Comparison of ENCODE assay signal across 26 cellular contexts in the genomic region with DNA sequence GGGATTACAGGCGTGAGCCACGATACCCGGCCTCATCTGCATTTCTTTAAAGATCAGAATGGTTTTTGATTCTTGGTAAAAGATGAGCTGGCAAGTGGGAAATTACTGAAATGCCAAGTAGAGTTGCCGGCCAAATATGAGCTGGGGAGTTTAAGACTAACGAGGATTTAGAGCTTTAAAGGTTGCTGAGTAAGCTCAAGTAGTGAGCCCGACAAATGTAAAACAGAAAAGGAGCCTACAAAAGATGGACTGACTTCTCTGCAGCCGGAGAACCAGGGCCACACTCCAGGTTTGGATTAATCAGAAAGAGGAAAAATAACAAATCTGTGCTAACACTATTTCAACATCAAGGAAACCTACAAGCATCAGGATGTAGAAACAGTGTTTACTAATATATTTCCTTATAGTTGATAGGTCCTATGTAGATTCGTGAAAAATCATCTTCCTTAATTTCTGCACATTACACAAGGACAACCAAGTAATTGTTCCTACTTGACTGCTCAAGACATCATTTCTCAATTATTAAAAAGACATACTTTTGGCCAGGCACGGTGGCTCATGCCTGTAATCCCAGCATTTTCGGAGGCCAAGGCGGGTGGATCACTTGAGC. TPM values are rescaled to one million over a fixed set of nuclear protein-coding genes. Genes with fewer than 3 reads are reported as not detected.
DNase-seq lines count a peak whose midpoint lies in the region; ATAC-seq and TF ChIP-seq lines count a peak whose summit lies in the region.
"Had no signal": no experiment of that assay in that cellular context is flagged by ENCODE, and none has a peak within 500 bp of the region (broad histone marks: within the 10 kb centered on the region; RNA-seq: fewer than 3 reads in every experiment).

No MANE protein-coding gene starts in this region.

- H3K9me2 ChIP-seq in GM23248 (ENCODE audit: insufficient read depth) = no peaks in the 10 kb centered on the region

- peak overlapping the region; percentile 38; the same call in 1 of the 2 replicates for H2AFZ ChIP-seq in GM23248
- no peak overlapping the region for H2AFZ ChIP-seq in smooth muscle cell (ENCODE audit: low read depth)

- H3K79me2 ChIP-seq in GM23248 (ENCODE audit: insufficient read depth) (no peaks in the 10 kb centered on the region), smooth muscle cell (ENCODE audit: low read depth) (no peaks in the 10 kb centered on the region)

- H3K27ac ChIP-seq in GM23248 (no peak overlapping the region), gastroesophageal sphincter (peak overlapping the region; percentile 20 to 69 (median 56)), smooth muscle cell (ENCODE audit: low read depth) (no peak overlapping the region), right atrium auricular region (no peak overlapping the region)
- H3K27ac ChIP-seq: breast epithelium, C4-2B, colonic mucosa had no signal

- no peak for TF ChIP-seq EP300 in gastroesophageal sphincter (IDR thresholded peaks at IDR 0.05)

- H3K4me3 ChIP-seq in GM23248 = no peak overlapping the region
- H3K4me3 ChIP-seq in gastroesophageal sphincter = no peak overlapping the region
- H3K4me3 ChIP-seq in smooth muscle cell = no peak overlapping the region
- H3K4me3 ChIP-seq in right atrium auricular region = no peak overlapping the region
- H3K4me3 ChIP-seq: breast epithelium, colonic mucosa, heart left ventricle, thyroid gland had no signal

- no peak overlapping the region for H3K9ac ChIP-seq in GM23248
- H3K9ac ChIP-seq in smooth muscle cell (ENCODE audit: low read depth) = no peak overlapping the region

- H3K4me2 ChIP-seq in GM23248 (ENCODE audit: unreplicated experiment) = no peak overlapping the region
- H3K4me2 ChIP-seq in smooth muscle cell = peak overlapping the region; percentile 15

- in situ Hi-C loops in GM23248 (cut with MboI) = loop anchor here (5.0 kb wide), 1 partner anchor 129 kb away; no protein-coding TSS in a partner anchor

- DNase-seq in GM23248 (peak; percentile 36), astrocyte of the hippocampus (ENCODE audit: low read depth, low spot score) (peak; percentile 9), smooth muscle cell (lab: John Stamatoyannopoulos, UW; ENCODE audit: unreplicated experiment) (no peak), NCI-H2171 treated with DMSO at 0.1 percent for 48 hours (lab: John Stamatoyannopoulos, UW) (no peak), right atrium auricular region (ENCODE audit: low spot score) (no peak)
- DNase-seq: activated CD4-positive, alpha-beta T cell treated with anti-CD3 and anti-CD28 coated beads, Interleukin-2, amount 50 U/mL, for 48 hours; activated effector memory CD4-positive, alpha-beta T cell treated with Interleukin-2 at 50 U/mL for 16 hours; colonic mucosa; heart left ventricle; IMR-90; naive thymus-derived CD8-positive, alpha-beta T cell; NCI-H1105; NCI-H2029 treated with DMSO at 0.1 percent for 48 hours; NCI-H345; NCI-H748 treated with DMSO at 0.1 percent for 48 hours; retina; stimulated activated CD4-positive, alpha-beta T cell treated with anti-CD3 and anti-CD28 coated beads, Interleukin-12 subunit alpha, Interleukin-12 subunit beta, amount 100 ng/mL, for 4 hours; stimulated activated CD4-positive, alpha-beta T cell treated with anti-CD3 and anti-CD28 coated beads, Interleukin-4, amount 100 ng/mL, for 4 hours; stimulated activated naive CD4-positive, alpha-beta T cell treated with Interleukin-2 at 50 U/mL for 16 hours; thyroid gland had no signal

- no peak for TF ChIP-seq POLR2A in gastroesophageal sphincter (IDR thresholded peaks at IDR 0.05)

- H3K4me1 ChIP-seq in GM23248 (ENCODE audit: insufficient read depth) (0 out of 2 replicates have a peak, but pooled peaks cover 7% of the 10 kb centered on the region), gastroesophageal sphincter (peaks cover 8 to 57% (median 9%) of the 10 kb centered on the region in 3 donors), smooth muscle cell (ENCODE audit: low read depth) (no peaks in the 10 kb centered on the region), right atrium auricular region (peaks cover 0 to 10% of the 10 kb centered on the region in 2 donors)
- H3K4me1 ChIP-seq: breast epithelium, colonic mucosa had no signal

- H3K27me3 ChIP-seq in GM23248 (replicated peaks; ENCODE audit: insufficient read depth) = peaks cover 5% of the 10 kb centered on the region; the same call in 1 of the 2 replicates
- H3K27me3 ChIP-seq in gastroesophageal sphincter = no peaks in the 10 kb centered on the region
- H3K27me3 ChIP-seq in smooth muscle cell (ENCODE audit: low read depth) = no peaks in the 10 kb centered on the region
- no peaks in the 10 kb centered on the region for H3K27me3 ChIP-seq in right atrium auricular region
- H3K27me3 ChIP-seq: breast epithelium, colonic mucosa, thyroid gland had no signal

- no peak for ATAC-seq in gastroesophageal sphincter
- no peak for ATAC-seq in HG03354 (IDR thresholded peaks at IDR 0.05; ENCODE audit: poor library complexity, severe bottlenecking, unreplicated experiment)
- no peak for ATAC-seq in GM18907 (IDR thresholded peaks at IDR 0.05; ENCODE audit: unreplicated experiment)
- ATAC-seq: heart left ventricle; left lobe of liver; naive thymus-derived CD8-positive, alpha-beta T cell had no signal

- no peaks in the 10 kb centered on the region for H3F3A ChIP-seq in GM23248 (ENCODE audit: insufficient read depth)
- no peaks in the 10 kb centered on the region for H3F3A ChIP-seq in smooth muscle cell (ENCODE audit: low read depth)

- no peak for TF ChIP-seq CTCF in gastroesophageal sphincter (IDR thresholded peaks at IDR 0.05)
- TF ChIP-seq CTCF in smooth muscle cell (IDR thresholded peaks at IDR 0.05; ENCODE audit: borderline replicate concordance, insufficient read depth, poor library complexity, severe bottlenecking) = no peak
- TF ChIP-seq CTCF in right atrium auricular region (IDR thresholded peaks at IDR 0.05) = no peak

- H3K36me3 ChIP-seq in GM23248 (ENCODE audit: low read depth) = no peaks in the 10 kb centered on the region
- no peaks in the 10 kb centered on the region for H3K36me3 ChIP-seq in gastroesophageal sphincter
- H3K36me3 ChIP-seq in smooth muscle cell (ENCODE audit: low read depth) = no peaks in the 10 kb centered on the region
- no peaks in the 10 kb centered on the region for H3K36me3 ChIP-seq in right atrium auricular region
- H3K36me3 ChIP-seq: breast epithelium, colonic mucosa, heart left ventricle, thyroid gland had no signal

- 14 to 17% methylated on average over 11 of the region's 11 CpGs for WGBS in GM23248 (ENCODE audit: low coverage in 1 of 2, low lambda C conversion rate in 2 of 2, missing lambda C conversion rate in 2 of 2), 2 experiments
- WGBS in gastroesophageal sphincter (ENCODE audit: low coverage in 1 of 2), 2 donors = 19 to 29% methylated on average over 5 to 7 of the region's 11 CpGs
- 53% methylated on average over 11 of the region's 11 CpGs for WGBS in smooth muscle cell (ENCODE audit: low lambda C conversion rate)

- H4K20me1 ChIP-seq in GM23248 (ENCODE audit: insufficient read depth) (no peaks in the 10 kb centered on the region), smooth muscle cell (ENCODE audit: low read depth) (no peaks in the 10 kb centered on the region)

- H3K9me3 ChIP-seq in GM23248 (ENCODE audit: low read depth) = no peaks in the 10 kb centered on the region
- no peaks in the 10 kb centered on the region for H3K9me3 ChIP-seq in gastroesophageal sphincter
- no peaks in the 10 kb centered on the region for H3K9me3 ChIP-seq in smooth muscle cell (replicated peaks; ENCODE audit: low read depth)
- H3K9me3 ChIP-seq in right atrium auricular region = no peaks in the 10 kb centered on the region
- H3K9me3 ChIP-seq: breast epithelium, colonic mucosa, heart left ventricle, thyroid gland had no signal

RNA-seq across cellular contexts. Expression of gene MPP7, which starts 49.6 kb away (rescaled TPM):
- 0.65 TPM in 1 of 2 replicates, not detected in the other for total RNA-seq in GM23248 (2014; rRNA removed; shearing (Covaris generic))
- polyA plus RNA-seq in GM23248 (2016; fragmentation: Nextera tagmentation; extraction: Ambion mirVana) (0.09 and 0.35 TPM in 2 replicates), smooth muscle cell (0.80 and 3.6 TPM in 2 replicates)
- total RNA-seq in gastroesophageal sphincter (10 to 100 TPM; 22.9 to 72.1 (median 51.5) TPM), smooth muscle cell (3.4 TPM in 2 replicates), right atrium auricular region (1 to 10 TPM; 7.6 to 8.9 TPM)

Comparison
In these comparisons a context has a peak if more than half of its experiments do, and no peak if none do; other contexts are left out.
1. DNase-seq: peak in GM23248 (single experiment) and astrocyte of the hippocampus (single experiment); none in smooth muscle cell (single experiment), NCI-H2171 treated with DMSO at 0.1 percent for 48 hours (single experiment) and right atrium auricular region (single experiment).
2. H3K27ac ChIP-seq: peak in gastroesophageal sphincter (4 of 4); none in GM23248 (single experiment), smooth muscle cell (single experiment) and right atrium auricular region (0 of 2).